In genomic region chr16:22198547-22199293, GRCh38 we compare ENCODE assay signal across 9 cellular contexts. TPM values are rescaled to one million over a fixed set of nuclear protein-coding genes. Genes with fewer than 3 reads are reported as not detected.
DNase-seq lines count a peak whose midpoint lies in the region; FAIRE-seq and TF ChIP-seq lines count a peak whose summit lies in the region.
"Had no signal": no experiment of that assay in that cellular context is flagged by ENCODE, and none has a peak within 500 bp of the region (broad histone marks: within the 10 kb centered on the region; RNA-seq: fewer than 3 reads in every experiment).

No MANE protein-coding gene starts in this region.

- peak; percentile 32 for DNase-seq in EH (ENCODE audit: low read depth)
- DNase-seq in M059J (ENCODE audit: low read depth) = peak; percentile 53
- no peak for DNase-seq in brain microvascular endothelial cell
- DNase-seq in urothelium cell line (ENCODE audit: low spot score) = no peak
- no peak for DNase-seq in stimulated activated CD4-positive, alpha-beta T cell treated with anti-CD3 and anti-CD28 coated beads, Interleukin-1b, Interleukin-23, amount 100 ng/mL, for 48 hours
- DNase-seq in stimulated activated CD4-positive, alpha-beta T cell treated with anti-CD3 and anti-CD28 coated beads, Interleukin-4, amount 100 ng/mL, for 24 hours = no peak
- no peak for DNase-seq in NCI-H2227 (lab: John Stamatoyannopoulos, UW; ENCODE audit: unreplicated experiment)
- DNase-seq: retina had no signal

- peaks cover 8% of the 10 kb centered on the region for H3K4me1 ChIP-seq in rectal smooth muscle tissue (ENCODE audit: control insufficient read depth, insufficient read depth, low read length)

- H3K27ac ChIP-seq in brain microvascular endothelial cell (peak overlapping the region; percentile 91), rectal smooth muscle tissue (ENCODE audit: low read depth, low read length) (peak overlapping the region; percentile 58)

- no peak overlapping the region for H3K9ac ChIP-seq in rectal smooth muscle tissue (ENCODE audit: low read length)

- no peak for FAIRE-seq in urothelium cell line (lab: Jason Lieb, UNC)

- no peak overlapping the region for H3K4me3 ChIP-seq in brain microvascular endothelial cell (ENCODE audit: low read depth, low read length)
- no peak overlapping the region for H3K4me3 ChIP-seq in rectal smooth muscle tissue (ENCODE audit: low read length)

- no peak for TF ChIP-seq CTCF in brain microvascular endothelial cell (IDR thresholded peaks at IDR 0.05; ENCODE audit: low read depth, low read length, missing control alignments)

- H3K27me3 ChIP-seq in brain microvascular endothelial cell (replicated peaks) (no peaks in the 10 kb centered on the region), rectal smooth muscle tissue (ENCODE audit: control insufficient read depth, insufficient read depth, low read length) (no peaks in the 10 kb centered on the region)

- H3K36me3 ChIP-seq in brain microvascular endothelial cell (replicated peaks) = no peaks in the 10 kb centered on the region
- no peaks in the 10 kb centered on the region for H3K36me3 ChIP-seq in rectal smooth muscle tissue (ENCODE audit: control insufficient read depth, insufficient read depth, low read length)

- in situ Hi-C loops in brain microvascular endothelial cell (cut with HindIII; ENCODE audit: low pct_ligation_motif_present, low sequenced_read_pairs) = no loop called here

RNA-seq across cellular contexts. Expression of gene EEF2K, which starts 7.4 kb away (rescaled TPM):
- total RNA-seq in M059J (2014; rRNA removed; shearing (Covaris generic)) = 10.4 and 19.1 TPM in 2 replicates

RNA-seq across cellular contexts. Expression of gene SDR42E2, which starts 36.4 kb away (rescaled TPM):
- total RNA-seq in M059J (2014; rRNA removed; shearing (Covaris generic)) = not detected in 2 replicates

Comparison
In these comparisons a context has a peak if more than half of its experiments do, and no peak if none do; other contexts are left out.
1. DNase-seq: peak in EH (single experiment) and M059J (single experiment); none in brain microvascular endothelial cell (single experiment), urothelium cell line (single experiment), stimulated activated CD4-positive, alpha-beta T cell treated with anti-CD3 and anti-CD28 coated beads, Interleukin-1b, Interleukin-23, amount 100 ng/mL, for 48 hours (single experiment), stimulated activated CD4-positive, alpha-beta T cell treated with anti-CD3 and anti-CD28 coated beads, Interleukin-4, amount 100 ng/mL, for 24 hours (single experiment) and NCI-H2227 (single experiment).